In the genomic region with DNA sequence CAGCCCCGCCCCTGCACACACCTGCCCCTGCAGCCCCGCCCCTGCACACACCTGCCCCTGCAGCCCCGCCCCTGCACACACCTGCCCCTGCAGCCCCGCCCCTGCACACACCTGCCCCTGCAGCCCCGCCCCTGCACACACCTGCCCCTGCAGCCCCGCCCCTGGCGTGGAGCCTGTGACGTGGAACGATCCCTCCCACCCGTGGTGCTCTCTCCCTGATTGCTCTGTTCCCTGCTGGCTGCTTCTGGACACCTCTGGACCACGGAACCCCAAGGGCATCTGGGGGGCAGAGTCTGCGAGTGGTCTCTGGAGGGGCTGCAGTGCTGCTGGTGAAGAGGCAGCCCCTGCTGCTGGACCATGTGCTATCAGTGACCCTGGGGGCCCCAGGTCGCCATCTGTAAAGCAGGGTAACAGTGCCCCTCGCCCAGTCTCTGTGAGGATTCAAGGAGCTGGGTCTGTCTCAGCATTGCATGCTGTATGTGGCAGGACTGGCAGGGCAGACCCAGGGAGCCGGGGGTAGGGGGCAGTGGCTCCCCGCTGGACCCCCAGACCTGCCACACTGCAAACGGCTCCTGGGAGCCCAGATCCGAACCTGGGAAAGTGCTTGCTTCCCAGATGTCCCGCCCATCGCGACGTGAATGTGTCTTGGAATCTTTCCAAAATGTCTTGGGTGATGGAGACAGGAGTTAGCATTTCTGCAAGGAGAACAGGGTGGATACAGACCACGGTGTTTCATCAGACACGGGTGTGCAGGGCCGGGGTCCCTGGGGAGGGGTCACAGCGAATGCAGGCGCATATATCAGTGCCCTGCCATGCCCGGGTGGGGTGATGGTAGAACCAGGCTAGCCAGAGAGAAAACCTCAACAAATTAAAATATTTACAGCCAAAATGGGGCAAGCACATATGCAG, we compare ENCODE assay signal across 17 cellular contexts. TPM values are rescaled to one million over a fixed set of nuclear protein-coding genes. Genes with fewer than 3 reads are reported as not detected.
A peak's percentile ranks its signal among the peaks of the same experiment; 100 is the strongest.
DNase-seq lines count a peak whose midpoint lies in the region; ATAC-seq and TF ChIP-seq lines count a peak whose summit lies in the region.
"Had no signal": no experiment of that assay in that cellular context is flagged by ENCODE, and none has a peak within 500 bp of the region (broad histone marks: within the 10 kb centered on the region; RNA-seq: fewer than 3 reads in every experiment).

No MANE protein-coding gene starts in this region.

- no peak overlapping the region for H2BK12ac ChIP-seq in neuronal stem cell (ENCODE audit: low read length)

- H4K8ac ChIP-seq in neuronal stem cell (ENCODE audit: low read depth, low read length) = no peak overlapping the region

- H3K4me2 ChIP-seq in neuronal stem cell (ENCODE audit: insufficient read depth, low read length, poor library complexity, severe bottlenecking) = no peak overlapping the region

- H3K27ac ChIP-seq in right atrium auricular region (no peak overlapping the region), endodermal cell (ENCODE audit: low read depth, low read length) (no peak overlapping the region), neuronal stem cell (replicated peaks; ENCODE audit: low read length) (no peak overlapping the region), aorta (ENCODE audit: low read depth in 1 of 2, low read length in 2 of 2) (no peak overlapping the region)
- H3K27ac ChIP-seq: BLaER1 treated with 17β-estradiol and CSF1 and Interleukin-3, amounts not matched to agents 10 nM and 100 nM had no signal

- no peak overlapping the region for H3K27ac Mint-ChIP-seq in endodermal cell
- H3K27ac Mint-ChIP-seq: CD4-positive, CD25-positive, alpha-beta regulatory T cell had no signal

- WGBS in endodermal cell (ENCODE audit: insufficient coverage in 1 of 2, insufficient read length in 1 of 2), 2 experiments = 89 to 91% methylated on average over 7 to 23 of the region's 28 CpGs
- WGBS in neuronal stem cell (ENCODE audit: extremely low coverage in 2 of 2, insufficient read length in 2 of 2, insufficient replicate concordance in 1 of 2), 2 donors = no CpG with 5 or more reads among the region's 28 CpGs
- WGBS in aorta, 2 donors = 51 to 62% methylated on average over 23 to 26 of the region's 28 CpGs

- H3K14ac ChIP-seq in neuronal stem cell (ENCODE audit: low read length) = peak overlapping the region; percentile 38

- no peak overlapping the region for H2BK5ac ChIP-seq in neuronal stem cell (ENCODE audit: low read length)

- no peaks in the 10 kb centered on the region for H3K9me3 ChIP-seq in right atrium auricular region
- no peaks in the 10 kb centered on the region for H3K9me3 ChIP-seq in endodermal cell (ENCODE audit: control insufficient read depth, low read length)
- H3K9me3 ChIP-seq in neuronal stem cell (replicated peaks in 1 of 2; ENCODE audit: control insufficient read depth in 2 of 2, insufficient read depth in 1 of 2, low read depth in 1 of 2, low read length in 2 of 2) = no peaks in the 10 kb centered on the region
- H3K9me3 ChIP-seq in aorta (ENCODE audit: control insufficient read depth, low read length) = no peaks in the 10 kb centered on the region
- H3K9me3 ChIP-seq: HAP-1 had no signal

- peaks cover 3% of the 10 kb centered on the region for H3K79me1 ChIP-seq in neuronal stem cell (ENCODE audit: low read depth, low read length)

- no peak overlapping the region for H3K4me3 ChIP-seq in right atrium auricular region
- H3K4me3 ChIP-seq in endodermal cell (ENCODE audit: low read length) = no peak overlapping the region
- no peak overlapping the region for H3K4me3 ChIP-seq in neuronal stem cell (ENCODE audit: low read length in 2 of 2)
- no peak overlapping the region for H3K4me3 ChIP-seq in aorta (ENCODE audit: low read length in 2 of 2)
- H3K4me3 ChIP-seq: BLaER1 treated with 17β-estradiol and CSF1 and Interleukin-3, amounts not matched to agents 10 nM and 100 nM; HAP-1 had no signal

- intact Hi-C loops in Right ventricle myocardium superior (cut with DNase I) = no loop called here
- intact Hi-C loops in aorta (cut with DNase I) = no loop called here

- TF ChIP-seq CTCF in right atrium auricular region (IDR thresholded peaks at IDR 0.05) (no peak), endodermal cell (conservative IDR thresholded peaks at IDR 0.05) (no peak)

- H3K4ac ChIP-seq in neuronal stem cell (ENCODE audit: low read length) = no peak overlapping the region

- no peaks in the 10 kb centered on the region for H3K27me3 ChIP-seq in right atrium auricular region
- H3K27me3 ChIP-seq in endodermal cell (ENCODE audit: control insufficient read depth, insufficient read depth, low read length, poor library complexity, severe bottlenecking) = no peaks in the 10 kb centered on the region
- H3K27me3 ChIP-seq in neuronal stem cell (ENCODE audit: control insufficient read depth in 3 of 3, insufficient read depth in 3 of 3, low read depth in 1 of 3, low read length in 3 of 3) = peaks cover 0 to 10% (median 0%) of the 10 kb centered on the region in 3 experiments
- no peaks in the 10 kb centered on the region for H3K27me3 ChIP-seq in aorta (ENCODE audit: control insufficient read depth in 1 of 2, insufficient read depth in 2 of 2, low read length in 1 of 2)
- H3K27me3 ChIP-seq: BLaER1 treated with 17β-estradiol and CSF1 and Interleukin-3, amounts not matched to agents 10 nM and 100 nM had no signal

- H2BK15ac ChIP-seq in neuronal stem cell (ENCODE audit: low read length) = no peak overlapping the region

- no peak for ATAC-seq in Right ventricle myocardium superior (ENCODE audit: poor library complexity)
- no peak for ATAC-seq in aorta (ENCODE audit: low FRiP score)
- no peak for ATAC-seq in stimulated activated naive CD8-positive, alpha-beta T cell treated with anti-CD3 and anti-CD28 coated beads, Interleukin-15, Interleukin-2, amounts not matched to agents 100 U/mL and 50 U/mL, for 24 hours

- H3K9me3 Mint-ChIP-seq in endodermal cell = no peaks in the 10 kb centered on the region

- H3K18ac ChIP-seq in neuronal stem cell (ENCODE audit: low read length) = peak overlapping the region; percentile 28

- H3K4me3 Mint-ChIP-seq in endodermal cell = no peak overlapping the region
- H3K4me3 Mint-ChIP-seq: CD4-positive, CD25-positive, alpha-beta regulatory T cell had no signal

- H3K4me1 ChIP-seq in right atrium auricular region = no peaks in the 10 kb centered on the region
- H3K4me1 ChIP-seq in endodermal cell (ENCODE audit: control insufficient read depth, insufficient read depth, low read length) = no peaks in the 10 kb centered on the region
- peaks cover 0 to 1% of the 10 kb centered on the region in 2 donors for H3K4me1 ChIP-seq in neuronal stem cell (ENCODE audit: control insufficient read depth in 2 of 2, insufficient read depth in 1 of 2, low read depth in 1 of 2, low read length in 2 of 2)
- no peaks in the 10 kb centered on the region for H3K4me1 ChIP-seq in aorta (ENCODE audit: control insufficient read depth in 1 of 2, insufficient read depth in 2 of 2, low read length in 2 of 2)
- H3K4me1 ChIP-seq: HAP-1 had no signal

- peaks cover 3% of the 10 kb centered on the region for H3K27me3 Mint-ChIP-seq in endodermal cell (ENCODE audit: insufficient read depth)
- H3K27me3 Mint-ChIP-seq: CD4-positive, CD25-positive, alpha-beta regulatory T cell had no signal

- H2AFZ ChIP-seq in neuronal stem cell (ENCODE audit: low read length) = no peak overlapping the region

- H3K4me1 Mint-ChIP-seq in endodermal cell = no peaks in the 10 kb centered on the region
- H3K4me1 Mint-ChIP-seq: CD4-positive, CD25-positive, alpha-beta regulatory T cell had no signal

- no peak overlapping the region for H4K91ac ChIP-seq in neuronal stem cell (ENCODE audit: low read depth, low read length, poor library complexity)

- no peak overlapping the region for H3K23ac ChIP-seq in neuronal stem cell (ENCODE audit: low read depth, low read length, poor library complexity)

- DNase-seq in Right ventricle myocardium superior (peak; percentile 26), right atrium auricular region (ENCODE audit: low spot score) (no peak), endodermal cell (peak; percentile 30), neuronal stem cell (ENCODE audit: low spot score) (no peak), aorta (peak; percentile 37 to 67)
- DNase-seq in stimulated activated naive CD8-positive, alpha-beta T cell treated with anti-CD3 and anti-CD28 coated beads, Interleukin-15, Interleukin-2, amounts not matched to agents 100 U/mL and 50 U/mL, for 24 hours = no peak
- DNase-seq in activated T-cell treated with anti-CD3 and anti-CD28 coated beads, Interleukin-2, amount 50 U/mL, for 48 hours = no peak
- DNase-seq: 8988T; AML-193; Calu3; CD4-positive, CD25-positive, alpha-beta regulatory T cell; DMS 273 treated with DMSO at 0.1 percent for 48 hours; DMS79 had no signal

- peak overlapping the region; percentile 81 for H2AK5ac ChIP-seq in neuronal stem cell (ENCODE audit: low read depth, low read length)

- no peak overlapping the region for H2BK120ac ChIP-seq in neuronal stem cell (ENCODE audit: low read depth, low read length)

- H3K9ac ChIP-seq in endodermal cell (ENCODE audit: extremely low read depth, low read length, poor library complexity, severe bottlenecking) (no peak overlapping the region), neuronal stem cell (ENCODE audit: low read depth, low read length, poor library complexity) (no peak overlapping the region)
- H3K9ac ChIP-seq: BLaER1 treated with 17β-estradiol and CSF1 and Interleukin-3, amounts not matched to agents 10 nM and 100 nM had no signal

- H3K36me3 ChIP-seq in right atrium auricular region (no peaks in the 10 kb centered on the region), endodermal cell (ENCODE audit: control insufficient read depth, insufficient read depth, low read length) (no peaks in the 10 kb centered on the region), neuronal stem cell (replicated peaks in 1 of 2; ENCODE audit: control insufficient read depth in 2 of 2, insufficient read depth in 2 of 2, low read length in 2 of 2) (no peaks in the 10 kb centered on the region), aorta (ENCODE audit: control insufficient read depth in 1 of 2, insufficient read depth in 2 of 2, low read length in 1 of 2) (no peaks in the 10 kb centered on the region)
- H3K36me3 ChIP-seq: BLaER1 treated with 17β-estradiol and CSF1 and Interleukin-3, amounts not matched to agents 10 nM and 100 nM; HAP-1 had no signal

- H3K36me3 Mint-ChIP-seq in endodermal cell (ENCODE audit: low read depth) = no peaks in the 10 kb centered on the region
- H3K36me3 Mint-ChIP-seq: CD4-positive, CD25-positive, alpha-beta regulatory T cell had no signal

RNA-seq across cellular contexts. Expression of gene NKX6-2, which starts 27.9 kb away (rescaled TPM):
- total RNA-seq in Right ventricle myocardium superior = not detected
- total RNA-seq in right atrium auricular region = not detected
- under 1 TPM in 1 of 2 donors, not detected in 1; 0.31 TPM for total RNA-seq in endodermal cell
- 0.43 TPM for polyA plus RNA-seq in endodermal cell (2013, experiment 1 of 2)
- polyA plus RNA-seq in endodermal cell (2013, experiment 2 of 2) = 0.37 TPM
- 0.08 TPM for polyA plus RNA-seq in neuronal stem cell (2013, experiment 1 of 2)
- polyA plus RNA-seq in neuronal stem cell (2013, experiment 2 of 2) = 0.06 TPM
- not detected for total RNA-seq in aorta
- not detected for polyA plus RNA-seq in aorta
- total RNA-seq: Calu3; CD4-positive, CD25-positive, alpha-beta regulatory T cell; H1; HT-29 had no signal

Comparison
In these comparisons a context has a peak if more than half of its experiments do, and no peak if none do; other contexts are left out.
1. DNase-seq: peak in Right ventricle myocardium superior (single experiment), endodermal cell (single experiment) and aorta (2 of 2); none in right atrium auricular region (single experiment), neuronal stem cell (single experiment), stimulated activated naive CD8-positive, alpha-beta T cell treated with anti-CD3 and anti-CD28 coated beads, Interleukin-15, Interleukin-2, amounts not matched to agents 100 U/mL and 50 U/mL, for 24 hours (single experiment) and activated T-cell treated with anti-CD3 and anti-CD28 coated beads, Interleukin-2, amount 50 U/mL, for 48 hours (0 of 2).